In genomic region chr11:81886406-81887075, GRCh38 we compare ENCODE assay signal across 18 cellular contexts.
"Had no signal": no experiment of that assay in that cellular context is flagged by ENCODE, and none has a peak within 500 bp of the region (broad histone marks: within the 10 kb centered on the region; RNA-seq: fewer than 3 reads in every experiment).

No MANE protein-coding gene starts in this region.

- ATAC-seq: HepG2, T-helper 17 cell, WTC11 had no signal

- H3K4me1 Mint-ChIP-seq: T-helper 17 cell, WTC11 had no signal

- H3K27me3 Mint-ChIP-seq: T-helper 17 cell had no signal

- H3K27ac Mint-ChIP-seq: T-helper 17 cell, WTC11 had no signal

- H3K4me3 Mint-ChIP-seq: T-helper 17 cell, WTC11 had no signal

- DNase-seq: activated CD8-positive, alpha-beta memory T cell treated with anti-CD3 and anti-CD28 coated beads, Interleukin-2, amount 50 U/mL, for 48 hours; activated effector memory CD4-positive, alpha-beta T cell treated with Interleukin-2 at 50 U/mL for 16 hours; activated naive CD4-positive, alpha-beta T cell treated with Interleukin-2 at 50 U/mL for 16 hours; activated T-cell treated with anti-CD3 and anti-CD28 coated beads, Interleukin-2, amount 50 U/mL, for 48 hours; cerebellar nuclear complex; NCI-H1092; NCI-H1417; NCI-H1930; NCI-H2171; NCI-H2227 treated with DMSO at 0.1 percent for 48 hours; NCI-H446 treated with DMSO at 0.1 percent for 48 hours; NCI-H524 treated with DMSO at 0.1 percent for 48 hours; NCI-H748 treated with DMSO at 0.1 percent for 48 hours; SIG-M5; T-helper 17 cell; T-helper 9 cell had no signal

- H3K36me3 Mint-ChIP-seq: WTC11 had no signal
